ENCODE assay signal across 7 cellular contexts in the genomic region with DNA sequence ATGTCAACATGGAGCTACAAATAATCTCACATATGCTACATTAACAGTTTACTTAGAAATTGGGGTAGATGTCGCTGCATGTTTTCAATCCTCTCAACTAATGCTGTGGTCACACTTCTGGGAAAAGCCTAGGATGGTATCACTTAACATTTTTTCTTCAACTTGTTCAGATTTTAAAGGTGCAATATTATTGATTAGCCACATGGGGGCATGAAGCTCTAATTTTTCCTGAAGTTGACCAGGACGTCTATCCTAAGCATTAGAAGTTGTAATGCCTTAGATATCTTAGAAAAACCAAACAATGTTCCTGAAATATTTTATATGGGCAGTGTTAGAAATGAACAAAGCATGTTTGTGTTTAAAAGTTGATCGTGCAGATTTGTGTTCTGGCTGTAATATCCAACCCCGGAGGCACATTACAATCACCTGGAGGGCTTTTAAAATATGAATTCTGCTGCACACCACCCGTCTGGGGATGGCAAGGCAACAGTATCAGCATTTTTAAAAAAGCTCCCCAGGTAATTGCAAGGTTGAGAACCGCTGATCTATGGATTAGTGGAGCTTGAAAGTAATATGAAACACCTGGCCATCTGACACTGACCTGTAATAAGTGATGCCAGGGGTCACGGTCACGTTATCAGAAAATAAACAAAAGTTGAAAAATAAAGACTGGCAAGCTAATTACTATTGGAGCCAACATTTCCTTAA.
DNase-seq lines count a peak whose midpoint lies in the region; ATAC-seq and TF ChIP-seq lines count a peak whose summit lies in the region.

No MANE protein-coding gene starts in this region.

- no peak overlapping the region for H3K4me3 ChIP-seq in kidney epithelial cell (ENCODE audit: low read depth, low read length)

- H3K9me3 Mint-ChIP-seq in activated naive CD4-positive, alpha-beta T cell treated with anti-CD3 and anti-CD28 coated beads, Interleukin-2, amount 50 U/mL, for 72 hours, result no peaks in the 10 kb centered on the region

- peak; percentile 49 for DNase-seq in GM13977 (ENCODE audit: low spot score)
- DNase-seq in NCI-H2081 (lab: John Stamatoyannopoulos, UW), result peak; percentile 9 to 61
- DNase-seq in astrocyte of the hippocampus (ENCODE audit: low read depth, low spot score), result peak; percentile 53
- DNase-seq in kidney epithelial cell (ENCODE audit: low read depth), result no peak
- no peak for DNase-seq in mesenteric fat pad (ENCODE audit: low spot score)
- DNase-seq in activated naive CD4-positive, alpha-beta T cell treated with anti-CD3 and anti-CD28 coated beads, Interleukin-2, amount 50 U/mL, for 72 hours (ENCODE audit: low spot score in 2 of 2), result no peak

- no peaks in the 10 kb centered on the region for H3K36me3 ChIP-seq in kidney epithelial cell (ENCODE audit: control insufficient read depth, insufficient read depth, low read length)

- TF ChIP-seq CTCF in GM13977 (IDR thresholded peaks at IDR 0.05; ENCODE audit: extremely low read depth, insufficient read depth, missing control alignments) (peak; percentile 69), kidney epithelial cell (IDR thresholded peaks at IDR 0.05; ENCODE audit: insufficient read depth, low read length, poor library complexity, severe bottlenecking) (peak; percentile 52)

- H3K27me3 ChIP-seq in kidney epithelial cell (ENCODE audit: control insufficient read depth, insufficient read depth, low read length), result no peaks in the 10 kb centered on the region

- no peak overlapping the region for H3K27ac Mint-ChIP-seq in activated naive CD4-positive, alpha-beta T cell treated with anti-CD3 and anti-CD28 coated beads, Interleukin-2, amount 50 U/mL, for 72 hours

- no peak for ATAC-seq in GM21723 (IDR thresholded peaks at IDR 0.05; ENCODE audit: unreplicated experiment)
- ATAC-seq in activated naive CD4-positive, alpha-beta T cell treated with anti-CD3 and anti-CD28 coated beads, Interleukin-2, amount 50 U/mL, for 72 hours, result no peak

- no peaks in the 10 kb centered on the region for H3K36me3 Mint-ChIP-seq in activated naive CD4-positive, alpha-beta T cell treated with anti-CD3 and anti-CD28 coated beads, Interleukin-2, amount 50 U/mL, for 72 hours

- in situ Hi-C loops in GM13977 (cut with MboI; ENCODE audit: low pct_unique_long_range_greater_than_20kb, low sequenced_read_pairs, unreplicated experiment), result loop anchor here (25.0 kb wide), 1 partner anchor 353 kb away; no protein-coding TSS in a partner anchor

Comparison
In these comparisons a context has a peak if more than half of its experiments do, and no peak if none do; other contexts are left out.
1. DNase-seq: peak in GM13977 (single experiment), NCI-H2081 (2 of 2) and astrocyte of the hippocampus (single experiment); none in kidney epithelial cell (single experiment), mesenteric fat pad (single experiment) and activated naive CD4-positive, alpha-beta T cell treated with anti-CD3 and anti-CD28 coated beads, Interleukin-2, amount 50 U/mL, for 72 hours (0 of 2).